1 cellular context compared by ENCODE assay signal in genomic region chr4:86640469-86640868, GRCh38.
A peak's percentile ranks its signal among the peaks of the same experiment; 100 is the strongest.
TF ChIP-seq lines count a peak whose summit lies in the region.

No MANE protein-coding gene starts in this region.

TF ChIP-seq in IMR-90, 13 proteins besides CTCF, POLR2A, EP300 and RAD21:
- 0 out of 2 replicates have a peak, but pooled peaks have one; percentile 18 for TF ChIP-seq CEBPB (IDR thresholded peaks at IDR 0.05; ENCODE audit: low read depth, low read length)
- no peak for TF ChIP-seq RCOR1 (IDR thresholded peaks at IDR 0.05; ENCODE audit: insufficient replicate concordance, low read length)
